23 cellular contexts compared by ENCODE assay signal in genomic region chr10:70780772-70781171, GRCh38. TPM values are rescaled to one million over a fixed set of nuclear protein-coding genes. Genes with fewer than 3 reads are reported as not detected.
DNase-seq lines count a peak whose midpoint lies in the region; ATAC-seq and TF ChIP-seq lines count a peak whose summit lies in the region.
"Had no signal": no experiment of that assay in that cellular context is flagged by ENCODE, and none has a peak within 500 bp of the region (broad histone marks: within the 10 kb centered on the region; RNA-seq: fewer than 3 reads in every experiment).

No MANE protein-coding gene starts in this region.

- H4K20me1 ChIP-seq in osteoblast (ENCODE audit: insufficient read depth, low read length) = no peaks in the 10 kb centered on the region
- H4K20me1 ChIP-seq: BLaER1 treated with 17β-estradiol and CSF1 and Interleukin-3, amounts not matched to agents 10 nM and 100 nM had no signal

- no peaks in the 10 kb centered on the region for H3K4me1 ChIP-seq in osteoblast (ENCODE audit: insufficient read depth, low read length)
- no peaks in the 10 kb centered on the region for H3K4me1 ChIP-seq in gastrocnemius medialis
- H3K4me1 ChIP-seq: A549, HAP-1 had no signal

- H3K36me3 ChIP-seq in osteoblast (ENCODE audit: insufficient read depth, low read length) (no peaks in the 10 kb centered on the region), gastrocnemius medialis (no peaks in the 10 kb centered on the region)
- H3K36me3 ChIP-seq: BE2C; BLaER1 treated with 17β-estradiol and CSF1 and Interleukin-3, amounts not matched to agents 10 nM and 100 nM; HAP-1 had no signal

- TF ChIP-seq CTCF in natural killer cell (IDR thresholded peaks at IDR 0.05) = no peak
- no peak for TF ChIP-seq CTCF in endothelial cell (IDR thresholded peaks at IDR 0.05; ENCODE audit: unreplicated experiment)
- TF ChIP-seq CTCF in osteoblast (IDR thresholded peaks at IDR 0.05; ENCODE audit: extremely low read depth, low read depth, low read length) = no peak
- no peak for TF ChIP-seq CTCF in gastrocnemius medialis (IDR thresholded peaks at IDR 0.05 in 4 of 5, conservative IDR thresholded peaks at IDR 0.05 in 1 of 5)

- ATAC-seq in natural killer cell treated with Interleukin-12 subunit alpha and Interleukin-12 subunit beta and Interleukin-15 and Interleukin-18, amount 100 ng/mL, for 72 hours = no peak
- ATAC-seq in natural killer cell (no peak), HG03469 (IDR thresholded peaks at IDR 0.05; ENCODE audit: unreplicated experiment) (no peak), gastrocnemius medialis (no peak)
- ATAC-seq: A549 had no signal

- peaks cover 22 to 28% of the 10 kb centered on the region in 2 donors for H3K4me1 Mint-ChIP-seq in natural killer cell treated with Interleukin-12 subunit alpha and Interleukin-12 subunit beta and Interleukin-15 and Interleukin-18, amount 100 ng/mL, for 72 hours (ENCODE audit: low read depth in 2 of 2)
- H3K4me1 Mint-ChIP-seq in natural killer cell (peaks cover 25% of the 10 kb centered on the region in 2 donors), endothelial cell (ENCODE audit: unreplicated experiment) (peaks cover 10% of the 10 kb centered on the region)

- H3K27me3 ChIP-seq in osteoblast (ENCODE audit: insufficient read depth, low read length) = peaks cover 10% of the 10 kb centered on the region
- H3K27me3 ChIP-seq in gastrocnemius medialis = no peaks in the 10 kb centered on the region
- H3K27me3 ChIP-seq: BE2C; BLaER1 treated with 17β-estradiol and CSF1 and Interleukin-3, amounts not matched to agents 10 nM and 100 nM had no signal

- peak; percentile 18 for DNase-seq in natural killer cell treated with Interleukin-12 subunit alpha and Interleukin-12 subunit beta and Interleukin-15 and Interleukin-18, amount 100 ng/mL, for 72 hours (ENCODE audit: low spot score)
- DNase-seq in natural killer cell = no peak
- DNase-seq in endothelial cell (ENCODE audit: low spot score) = no peak
- DNase-seq in osteoblast (ENCODE audit: insufficient read length, low spot score, missing footprints) = peak; percentile 51
- DNase-seq in T-helper 2 cell = no peak
- no peak for DNase-seq in gastrocnemius medialis
- DNase-seq: 8988T; ACHN; AML-193; BE2C; CD4-positive, alpha-beta T cell; CD8-positive, alpha-beta memory T cell; DMS53; DMS79 treated with DMSO at 0.1 percent for 48 hours; GOT3; HFFc6 had no signal

- H3K27me3 Mint-ChIP-seq in natural killer cell treated with Interleukin-12 subunit alpha and Interleukin-12 subunit beta and Interleukin-15 and Interleukin-18, amount 100 ng/mL, for 72 hours = no peaks in the 10 kb centered on the region
- H3K27me3 Mint-ChIP-seq in natural killer cell (ENCODE audit: low read depth in 2 of 2) = no peaks in the 10 kb centered on the region
- H3K27me3 Mint-ChIP-seq in endothelial cell (ENCODE audit: unreplicated experiment) = peaks cover 10% of the 10 kb centered on the region
- H3K27me3 Mint-ChIP-seq: CD4-positive, alpha-beta T cell had no signal

- intact Hi-C loops in natural killer cell (cut with micrococcal nuclease) = no loop called here
- intact Hi-C loops in gastrocnemius medialis (cut with DNase I; ENCODE audit: low total_unique reads) = no loop called here

- H3K27ac Mint-ChIP-seq in natural killer cell treated with Interleukin-12 subunit alpha and Interleukin-12 subunit beta and Interleukin-15 and Interleukin-18, amount 100 ng/mL, for 72 hours = peak overlapping the region in 1 of 2 donors; percentile 17
- H3K27ac Mint-ChIP-seq in natural killer cell = no peak overlapping the region
- H3K27ac Mint-ChIP-seq in endothelial cell (ENCODE audit: unreplicated experiment) = peak overlapping the region; percentile 54
- H3K27ac Mint-ChIP-seq: CD4-positive, alpha-beta T cell; HFFc6 had no signal

- H2AFZ ChIP-seq in osteoblast (ENCODE audit: low read length) = no peak overlapping the region

- H3K79me2 ChIP-seq in osteoblast (ENCODE audit: insufficient read depth, low read length) = no peaks in the 10 kb centered on the region

- H3K36me3 Mint-ChIP-seq in natural killer cell treated with Interleukin-12 subunit alpha and Interleukin-12 subunit beta and Interleukin-15 and Interleukin-18, amount 100 ng/mL, for 72 hours = no peaks in the 10 kb centered on the region
- H3K36me3 Mint-ChIP-seq in natural killer cell = no peaks in the 10 kb centered on the region
- peaks cover 7% of the 10 kb centered on the region for H3K36me3 Mint-ChIP-seq in endothelial cell (ENCODE audit: low read depth, unreplicated experiment)
- H3K36me3 Mint-ChIP-seq: CD14-positive monocyte; CD8-positive, alpha-beta memory T cell had no signal

- H3K9me3 Mint-ChIP-seq in natural killer cell treated with Interleukin-12 subunit alpha and Interleukin-12 subunit beta and Interleukin-15 and Interleukin-18, amount 100 ng/mL, for 72 hours = no peaks in the 10 kb centered on the region
- H3K9me3 Mint-ChIP-seq in natural killer cell (no peaks in the 10 kb centered on the region), endothelial cell (ENCODE audit: unreplicated experiment) (no peaks in the 10 kb centered on the region)
- H3K9me3 Mint-ChIP-seq: CD14-positive monocyte; CD4-positive, alpha-beta T cell; CD8-positive, alpha-beta memory T cell; HFFc6 had no signal

- TF ChIP-seq POLR2A in gastrocnemius medialis (IDR thresholded peaks at IDR 0.05) = no peak

- H3K27ac ChIP-seq in osteoblast (ENCODE audit: low read depth, low read length) (no peak overlapping the region), gastrocnemius medialis (no peak overlapping the region)
- H3K27ac ChIP-seq: A549 had no signal

- no peak overlapping the region for H3K4me2 ChIP-seq in osteoblast (ENCODE audit: insufficient read depth, low read length)
- H3K4me2 ChIP-seq: A549 had no signal

- no peaks in the 10 kb centered on the region for H3K9me3 ChIP-seq in osteoblast (ENCODE audit: low read depth, low read length)
- no peaks in the 10 kb centered on the region for H3K9me3 ChIP-seq in gastrocnemius medialis
- H3K9me3 ChIP-seq: A549; BE2C; BLaER1 treated with 17β-estradiol and CSF1 and Interleukin-3, amounts not matched to agents 10 nM and 100 nM; HAP-1 had no signal

- H3K4me3 ChIP-seq in osteoblast (ENCODE audit: insufficient read depth, low read length) = no peak overlapping the region
- H3K4me3 ChIP-seq in gastrocnemius medialis = no peak overlapping the region
- H3K4me3 ChIP-seq: A549; BLaER1 treated with 17β-estradiol and CSF1 and Interleukin-3, amounts not matched to agents 10 nM and 100 nM; HAP-1 had no signal

- in situ Hi-C loops in gastrocnemius medialis (cut with MboI; ENCODE audit: low sequenced_read_pairs in 4 of 4) = no loop called here

- no peak overlapping the region for H3K4me3 Mint-ChIP-seq in natural killer cell treated with Interleukin-12 subunit alpha and Interleukin-12 subunit beta and Interleukin-15 and Interleukin-18, amount 100 ng/mL, for 72 hours
- no peak overlapping the region for H3K4me3 Mint-ChIP-seq in natural killer cell
- peak overlapping the region; percentile 14 for H3K4me3 Mint-ChIP-seq in endothelial cell (ENCODE audit: unreplicated experiment)
- H3K4me3 Mint-ChIP-seq: CD14-positive monocyte; CD4-positive, alpha-beta T cell; CD8-positive, alpha-beta memory T cell; HFFc6 had no signal

RNA-seq across cellular contexts. Expression of gene TBATA, which starts 4.4 kb away (rescaled TPM):
- total RNA-seq in natural killer cell treated with Interleukin-12 subunit alpha and Interleukin-12 subunit beta and Interleukin-15 and Interleukin-18, amount 100 ng/mL, for 72 hours = not detected
- total RNA-seq in natural killer cell = under 1 TPM in 1 of 3 donors, not detected in 2; 0.16 TPM
- total RNA-seq in endothelial cell (ENCODE audit: unreplicated experiment) = not detected
- total RNA-seq in osteoblast = not detected in 2 replicates
- total RNA-seq in gastrocnemius medialis = not detected
- total RNA-seq: CD4-positive, alpha-beta T cell; CD8-positive, alpha-beta memory T cell; Daoy; G401; HFFc6 had no signal

RNA-seq across cellular contexts. Expression of gene SGPL1, which starts 35.0 kb away (rescaled TPM):
- total RNA-seq in natural killer cell treated with Interleukin-12 subunit alpha and Interleukin-12 subunit beta and Interleukin-15 and Interleukin-18, amount 100 ng/mL, for 72 hours = 10 to 100 TPM; 27.4 to 40.5 TPM
- total RNA-seq in natural killer cell = 10 to 100 TPM; 33.7 to 48.4 (median 47.8) TPM
- total RNA-seq in endothelial cell (ENCODE audit: unreplicated experiment) = 59.0 TPM
- total RNA-seq in osteoblast = 46.6 and 47.4 TPM in 2 replicates
- 10 to 100 TPM in 3 of 4 donors, 1 to 10 TPM in 1; 6.5 to 17.1 (median 11.3) TPM for total RNA-seq in gastrocnemius medialis

Comparison
In these comparisons a context has a peak if more than half of its experiments do, and no peak if none do; other contexts are left out.
1. DNase-seq: peak in natural killer cell treated with Interleukin-12 subunit alpha and Interleukin-12 subunit beta and Interleukin-15 and Interleukin-18, amount 100 ng/mL, for 72 hours (single experiment) and osteoblast (single experiment); none in natural killer cell (single experiment), endothelial cell (single experiment), T-helper 2 cell (0 of 5) and gastrocnemius medialis (0 of 2).